In genomic region chr9:36935768-36936497, GRCh38 we compare ENCODE assay signal across 12 cellular contexts.
DNase-seq lines count a peak whose midpoint lies in the region; ATAC-seq, FAIRE-seq and TF ChIP-seq lines count a peak whose summit lies in the region.
"Had no signal": no experiment of that assay in that cellular context is flagged by ENCODE, and none has a peak within 500 bp of the region (broad histone marks: within the 10 kb centered on the region; RNA-seq: fewer than 3 reads in every experiment).

No MANE protein-coding gene starts in this region.

- H3K9me3 ChIP-seq in T-helper 17 cell (ENCODE audit: control insufficient read depth, low read length, poor library complexity, severe bottlenecking) (no peaks in the 10 kb centered on the region), prostate gland (no peaks in the 10 kb centered on the region)
- H3K9me3 ChIP-seq: SK-N-SH had no signal

- H3K4me3 ChIP-seq in GM12864 (ENCODE audit: low read depth, low read length), result no peak overlapping the region
- no peak overlapping the region for H3K4me3 ChIP-seq in prostate gland

- TF ChIP-seq CTCF in GM12864 (IDR thresholded peaks at IDR 0.05; ENCODE audit: low read depth, low read length, missing control alignments) (no peak), prostate gland (IDR thresholded peaks at IDR 0.05) (no peak), omental fat pad (IDR thresholded peaks at IDR 0.05) (no peak)

- no peak overlapping the region for H3K4me3 Mint-ChIP-seq in T-helper 17 cell

- peaks cover 2% of the 10 kb centered on the region for H3K36me3 Mint-ChIP-seq in T-helper 17 cell (ENCODE audit: low read depth)

- no peaks in the 10 kb centered on the region for H3K36me3 ChIP-seq in prostate gland

- peaks cover 51% of the 10 kb centered on the region for H3K27me3 Mint-ChIP-seq in T-helper 17 cell

- peak overlapping the region; percentile 21 for H3K27ac Mint-ChIP-seq in T-helper 17 cell

- H3K27ac ChIP-seq in prostate gland, result no peak overlapping the region

- peaks cover 3% of the 10 kb centered on the region for H3K27me3 ChIP-seq in prostate gland (replicated peaks; ENCODE audit: insufficient read depth)

- H3K4me1 ChIP-seq in prostate gland (replicated peaks), result no peaks in the 10 kb centered on the region

- peak; percentile 30 for DNase-seq in GM12864 (ENCODE audit: low read depth)
- no peak for DNase-seq in T-helper 17 cell
- DNase-seq in prostate gland (ENCODE audit: low spot score), result no peak
- DNase-seq in urothelium cell line (ENCODE audit: low spot score), result no peak
- DNase-seq in omental fat pad (ENCODE audit: low spot score), result no peak
- no peak for DNase-seq in retina
- DNase-seq: amygdala, GOT3, NCI-H446, SK-N-SH had no signal

- intact Hi-C loops in prostate gland (cut with DNase I), result no loop called here

- H3K4me1 Mint-ChIP-seq in T-helper 17 cell, result peaks cover 12% of the 10 kb centered on the region

- FAIRE-seq in urothelium cell line (lab: Jason Lieb, UNC), result no peak

- ATAC-seq in GM19324 (IDR thresholded peaks at IDR 0.05; ENCODE audit: low FRiP score, unreplicated experiment) (peak; percentile 46), HG02885 (IDR thresholded peaks at IDR 0.05; ENCODE audit: poor library complexity, unreplicated experiment) (peak; percentile 72), T-helper 17 cell (no peak), omental fat pad (ENCODE audit: low FRiP score) (no peak)

- TF ChIP-seq POLR2A in prostate gland (IDR thresholded peaks at IDR 0.05), result no peak

- WGBS in prostate gland, result 90% methylated on average over 9 of the region's 9 CpGs

Comparison
In these comparisons a context has a peak if more than half of its experiments do, and no peak if none do; other contexts are left out.
1. ATAC-seq: peak in GM19324 (single experiment) and HG02885 (single experiment); none in T-helper 17 cell (single experiment) and omental fat pad (single experiment).